1 cellular context compared by ENCODE assay signal in genomic region chr10:598415-599170, GRCh38.
TF ChIP-seq lines count a peak whose summit lies in the region.

No MANE protein-coding gene starts in this region.

TF ChIP-seq in HepG2, 621 proteins besides CTCF, POLR2A, EP300 and RAD21 (continued from another document):
- TF ChIP-seq PRDM10 (CRISPR knock-in tag; IDR thresholded peaks at IDR 0.05; ENCODE audit: low read depth): no peak
- TF ChIP-seq TOE1 (CRISPR knock-in tag; IDR thresholded peaks at IDR 0.05): no peak
